1 cellular context compared by ENCODE assay signal in the genomic region with DNA sequence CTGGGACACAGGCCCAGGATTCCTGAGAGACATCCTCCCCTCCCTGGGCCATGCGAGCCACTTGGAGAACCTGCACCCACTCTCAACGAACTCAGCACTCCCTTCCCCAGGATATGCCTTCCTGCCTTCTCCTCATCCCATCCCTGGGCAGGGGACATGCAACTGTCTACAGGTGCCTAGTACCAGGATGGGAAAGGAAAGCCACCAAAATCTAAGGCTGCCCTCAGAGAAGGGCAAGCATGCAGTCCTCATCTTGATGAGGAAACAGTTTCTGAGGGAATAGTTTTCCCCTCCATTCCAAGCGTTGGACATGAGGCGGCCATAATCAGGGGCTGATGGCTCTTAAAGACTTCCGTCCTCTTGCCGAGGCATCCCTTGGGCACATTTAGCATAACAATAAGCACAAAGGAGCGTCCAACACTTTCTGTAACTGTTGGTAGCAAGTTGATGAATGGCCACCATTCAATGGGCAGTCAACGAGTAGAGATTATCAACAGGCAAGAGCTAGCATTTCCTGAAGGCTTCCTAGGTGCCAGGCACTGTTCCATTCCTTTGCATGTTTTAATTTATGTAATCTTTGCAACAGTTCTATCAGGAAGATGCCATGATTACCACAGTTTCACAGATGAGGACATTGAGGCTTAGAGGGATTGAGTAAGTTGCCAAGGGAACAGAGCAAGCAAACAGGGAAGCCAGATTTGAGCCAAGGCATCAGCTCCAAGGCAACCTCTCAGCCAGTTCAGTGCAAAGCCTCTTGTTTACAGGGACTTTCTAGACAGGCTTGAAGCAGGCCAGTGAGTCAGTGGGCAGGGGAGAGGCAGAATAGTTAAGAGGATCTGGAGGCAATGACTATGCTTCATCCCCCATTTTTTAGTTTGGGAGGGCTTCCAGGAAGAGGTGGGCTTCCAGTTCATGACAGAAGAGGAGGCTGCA.
TF ChIP-seq lines count a peak whose summit lies in the region.

No MANE protein-coding gene starts in this region.

TF ChIP-seq in HepG2, 621 proteins besides CTCF, POLR2A, EP300 and RAD21:
- TF ChIP-seq ZNF382 (CRISPR knock-in tag; IDR thresholded peaks at IDR 0.05; ENCODE audit: borderline replicate concordance), result no peak
- TF ChIP-seq, protein P1, sequence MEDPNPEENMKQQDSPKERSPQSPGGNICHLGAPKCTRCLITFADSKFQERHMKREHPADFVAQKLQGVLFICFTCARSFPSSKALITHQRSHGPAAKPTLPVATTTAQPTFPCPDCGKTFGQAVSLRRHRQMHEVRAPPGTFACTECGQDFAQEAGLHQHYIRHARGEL (CRISPR knock-in tag; IDR thresholded peaks at IDR 0.05), result no peak
- no peak for TF ChIP-seq KMT2B (CRISPR knock-in tag; IDR thresholded peaks at IDR 0.05)
- TF ChIP-seq PAWR (CRISPR knock-in tag; IDR thresholded peaks at IDR 0.05; ENCODE audit: borderline replicate concordance), result no peak
- no peak for TF ChIP-seq ZNF160 (CRISPR knock-in tag; IDR thresholded peaks at IDR 0.05)
- no peak for TF ChIP-seq ADNP (CRISPR knock-in tag; IDR thresholded peaks at IDR 0.05)
- no peak for TF ChIP-seq YEATS2 (CRISPR knock-in tag; IDR thresholded peaks at IDR 0.05; ENCODE audit: borderline replicate concordance)
- no peak for TF ChIP-seq RNF2 (conservative IDR thresholded peaks at IDR 0.05; ENCODE audit: low read depth)
